Comparison of ENCODE assay signal across 1 cellular context in the genomic region with DNA sequence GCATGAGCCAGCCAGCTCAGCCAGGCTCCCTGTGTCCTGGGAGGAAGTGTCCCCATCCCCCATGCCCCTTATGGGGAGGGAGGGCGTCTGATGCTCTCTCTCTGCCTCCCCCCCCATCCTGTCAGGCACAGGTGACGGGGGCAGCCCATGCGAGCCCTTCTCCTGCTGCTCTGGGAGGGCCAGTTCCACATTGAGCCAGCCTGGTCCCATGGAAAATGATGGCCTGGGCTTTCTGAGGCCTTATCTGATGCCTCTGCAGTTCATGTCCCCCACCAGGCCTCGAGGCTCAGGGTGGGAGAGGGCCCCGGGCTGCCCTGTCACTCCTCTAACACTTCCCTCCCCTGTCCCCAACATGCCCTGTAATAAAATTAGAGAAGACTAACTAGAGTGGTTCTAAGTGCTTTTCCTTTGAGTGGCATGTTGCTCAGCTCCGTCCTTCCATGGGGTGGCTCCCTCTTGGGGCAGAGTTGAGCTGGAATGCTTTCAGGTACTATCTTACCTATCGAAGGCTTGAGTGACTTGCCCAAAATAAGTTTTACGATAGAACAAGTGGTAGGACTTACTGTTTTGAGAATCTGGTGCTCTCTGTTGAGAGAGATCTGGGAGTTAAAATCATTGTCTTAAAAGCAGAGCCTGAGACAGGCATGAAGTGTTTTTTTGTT.
TF ChIP-seq lines count a peak whose summit lies in the region.

No MANE protein-coding gene starts in this region.

TF ChIP-seq in SK-N-SH treated with all-trans-retinoic acid at 6 μM for 48 hours, 23 proteins besides CTCF, POLR2A, EP300 and RAD21 (continued from another document):
- TF ChIP-seq ESRRG (CRISPR knock-in tag; IDR thresholded peaks at IDR 0.05) (no peak), ARNTL (CRISPR knock-in tag; IDR thresholded peaks at IDR 0.05; ENCODE audit: borderline replicate concordance, low read depth) (no peak), CSDC2 (CRISPR knock-in tag; IDR thresholded peaks at IDR 0.05) (no peak), OSR1 (CRISPR knock-in tag; IDR thresholded peaks at IDR 0.05) (no peak)
- TF ChIP-seq, protein P1, sequence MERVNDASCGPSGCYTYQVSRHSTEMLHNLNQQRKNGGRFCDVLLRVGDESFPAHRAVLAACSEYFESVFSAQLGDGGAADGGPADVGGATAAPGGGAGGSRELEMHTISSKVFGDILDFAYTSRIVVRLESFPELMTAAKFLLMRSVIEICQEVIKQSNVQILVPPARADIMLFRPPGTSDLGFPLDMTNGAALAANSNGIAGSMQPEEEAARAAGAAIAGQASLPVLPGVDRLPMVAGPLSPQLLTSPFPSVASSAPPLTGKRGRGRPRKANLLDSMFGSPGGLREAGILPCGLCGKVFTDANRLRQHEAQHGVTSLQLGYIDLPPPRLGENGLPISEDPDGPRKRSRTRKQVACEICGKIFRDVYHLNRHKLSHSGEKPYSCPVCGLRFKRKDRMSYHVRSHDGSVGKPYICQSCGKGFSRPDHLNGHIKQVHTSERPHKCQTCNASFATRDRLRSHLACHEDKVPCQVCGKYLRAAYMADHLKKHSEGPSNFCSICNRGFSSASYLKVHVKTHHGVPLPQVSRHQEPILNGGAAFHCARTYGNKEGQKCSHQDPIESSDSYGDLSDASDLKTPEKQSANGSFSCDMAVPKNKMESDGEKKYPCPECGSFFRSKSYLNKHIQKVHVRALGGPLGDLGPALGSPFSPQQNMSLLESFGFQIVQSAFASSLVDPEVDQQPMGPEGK (CRISPR knock-in tag; IDR thresholded peaks at IDR 0.05; ENCODE audit: borderline replicate concordance): no peak
